13 cellular contexts compared by ENCODE assay signal in the genomic region with DNA sequence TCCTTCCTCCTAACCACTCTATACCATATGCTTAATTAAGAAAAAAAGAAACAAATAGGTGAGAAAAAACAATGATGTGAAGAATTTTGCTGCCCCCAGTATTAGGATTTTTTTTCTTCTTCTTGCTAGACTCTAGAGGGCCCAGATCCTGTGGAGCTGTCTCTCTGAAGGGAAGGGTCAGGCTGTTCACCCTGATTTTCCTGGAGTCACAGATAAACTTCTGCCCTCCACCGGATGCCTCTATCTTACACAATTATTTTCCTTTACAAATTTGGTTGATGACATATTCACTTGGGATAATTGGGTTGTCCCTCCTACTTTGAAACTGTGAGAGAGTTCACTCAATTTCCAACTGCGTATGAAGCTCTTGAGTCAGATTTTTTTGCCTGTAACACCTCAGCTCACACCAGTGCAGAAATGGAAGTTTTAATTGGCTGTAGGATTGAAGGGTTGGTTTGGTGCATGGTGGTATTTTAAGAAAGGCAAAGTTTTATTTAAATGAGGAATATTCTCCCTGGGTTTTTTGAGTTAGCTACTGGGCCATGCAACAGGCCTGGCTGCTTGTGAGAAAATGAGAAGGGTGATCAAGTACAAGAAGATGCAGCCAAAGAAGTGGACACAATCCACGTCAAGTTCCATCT.
DNase-seq lines count a peak whose midpoint lies in the region; ATAC-seq and TF ChIP-seq lines count a peak whose summit lies in the region.
"Had no signal": no experiment of that assay in that cellular context is flagged by ENCODE, and none has a peak within 500 bp of the region (broad histone marks: within the 10 kb centered on the region; RNA-seq: fewer than 3 reads in every experiment).

No MANE protein-coding gene starts in this region.

- peak overlapping the region; percentile 73 for H3K27ac ChIP-seq in subcutaneous abdominal adipose tissue (ENCODE audit: low read depth, low read length)
- H3K27ac ChIP-seq in uterus: peak overlapping the region in 1 of 2 donors; percentile 53
- H3K27ac ChIP-seq: BLaER1 had no signal

- H3K9ac ChIP-seq in subcutaneous abdominal adipose tissue (ENCODE audit: low read length in 5 of 5): peak overlapping the region in 1 of 5 donors; percentile 47
- H3K9ac ChIP-seq: BLaER1 had no signal

- ATAC-seq in Right ventricle myocardium superior (ENCODE audit: poor library complexity) (peak; percentile 25), left ventricle myocardium superior (no peak)
- ATAC-seq: HCT116 had no signal

- intact Hi-C loops in Right ventricle myocardium superior (cut with DNase I) (no loop called here), left ventricle myocardium superior (cut with micrococcal nuclease) (no loop called here), uterus (cut with DNase I; ENCODE audit: low total_unique reads) (no loop called here)

- H3K4me3 ChIP-seq in fibroblast of mammary gland (ENCODE audit: control insufficient read depth, low read depth, low read length) (no peak overlapping the region), subcutaneous abdominal adipose tissue (ENCODE audit: low read depth in 1 of 5, low read length in 5 of 5) (no peak overlapping the region), uterus (no peak overlapping the region)
- H3K4me3 ChIP-seq: BLaER1 had no signal

- DNase-seq in Right ventricle myocardium superior (no peak), left ventricle myocardium superior (no peak), HuH-7.5 (ENCODE audit: low spot score) (peak; percentile 25), fibroblast of mammary gland (ENCODE audit: low read depth) (peak; percentile 8), uterus (no peak)
- DNase-seq in stimulated activated CD8-positive, alpha-beta memory T cell treated with anti-CD3 and anti-CD28 coated beads, Interleukin-4, amount 100 ng/mL, for 48 hours: no peak
- DNase-seq: 8988T; AML-193; CD8-positive, alpha-beta memory T cell; DMS53 had no signal

- TF ChIP-seq POLR2A in uterus (IDR thresholded peaks at IDR 0.05): no peak

- H3K27me3 ChIP-seq in subcutaneous abdominal adipose tissue (ENCODE audit: control insufficient read depth in 5 of 5, insufficient read depth in 4 of 5, low read length in 5 of 5) (no peaks in the 10 kb centered on the region), uterus (no peaks in the 10 kb centered on the region)
- H3K27me3 ChIP-seq: BLaER1 had no signal

- peaks cover 0 to 7% (median 5%) of the 10 kb centered on the region in 5 donors for H3K9me3 ChIP-seq in subcutaneous abdominal adipose tissue (ENCODE audit: control insufficient read depth in 5 of 5, low read length in 5 of 5)
- no peaks in the 10 kb centered on the region for H3K9me3 ChIP-seq in uterus

- H3K4me1 ChIP-seq in subcutaneous abdominal adipose tissue (ENCODE audit: control insufficient read depth in 5 of 5, insufficient read depth in 5 of 5, low read length in 5 of 5) (peaks cover 0 to 25% (median 6%) of the 10 kb centered on the region in 5 donors), uterus (peaks cover 0 to 5% of the 10 kb centered on the region in 2 donors)
- H3K4me1 ChIP-seq: BLaER1 had no signal

- TF ChIP-seq CTCF in fibroblast of mammary gland (conservative IDR thresholded peaks at IDR 0.05; ENCODE audit: control insufficient read depth, insufficient read depth, low read depth, low read length): no peak
- TF ChIP-seq CTCF in uterus (IDR thresholded peaks at IDR 0.05): no peak

- H3K36me3 ChIP-seq in subcutaneous abdominal adipose tissue (ENCODE audit: control insufficient read depth in 5 of 5, insufficient read depth in 5 of 5, low read length in 5 of 5) (no peaks in the 10 kb centered on the region), uterus (no peaks in the 10 kb centered on the region)
- H3K36me3 ChIP-seq: BLaER1 had no signal

Comparison
In these comparisons a context has a peak if more than half of its experiments do, and no peak if none do; other contexts are left out.
1. DNase-seq: peak in HuH-7.5 (single experiment) and fibroblast of mammary gland (single experiment); none in Right ventricle myocardium superior (single experiment), left ventricle myocardium superior (single experiment), uterus (0 of 2) and stimulated activated CD8-positive, alpha-beta memory T cell treated with anti-CD3 and anti-CD28 coated beads, Interleukin-4, amount 100 ng/mL, for 48 hours (single experiment).